ENCODE assay signal across 26 cellular contexts in the genomic region with DNA sequence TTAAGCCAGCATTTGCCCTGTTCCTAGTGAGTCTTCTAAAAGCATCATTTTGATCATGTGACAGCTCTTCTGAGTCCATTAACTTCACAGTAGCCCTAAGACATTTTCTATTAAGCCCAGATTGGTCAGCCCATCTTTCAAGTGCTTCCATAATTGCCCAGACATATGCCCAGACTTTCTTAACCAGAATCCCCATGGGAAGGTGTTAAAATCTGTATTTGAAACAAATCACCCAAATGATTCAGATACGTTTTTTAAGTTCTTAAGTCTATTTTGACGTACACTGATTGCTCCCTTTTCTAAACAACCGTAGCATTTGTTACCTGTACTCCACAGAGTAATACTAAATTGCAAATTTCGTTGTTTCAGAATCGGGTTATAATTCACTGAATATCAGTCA.
"Had no signal": no experiment of that assay in that cellular context is flagged by ENCODE, and none has a peak within 500 bp of the region (broad histone marks: within the 10 kb centered on the region; RNA-seq: fewer than 3 reads in every experiment).

No MANE protein-coding gene starts in this region.

- H3K27ac ChIP-seq: ascending aorta, breast epithelium, cardiac muscle cell, colonic mucosa, esophagus muscularis mucosa, heart left ventricle had no signal

- H3K9me3 Mint-ChIP-seq: activated T-helper 1 cell treated with anti-CD3 and anti-CD28 coated beads, Interleukin-12 subunit alpha, Interleukin-12 subunit beta, Interleukin-2, Interleukin-4 antibody, amounts not matched to agents 30 ng/mL and 10 ng/mL and 1 ng/mL, durations not matched to agents 14 hours and 24 hours and 36 hours; effector memory CD8-positive, alpha-beta T cell had no signal

- H3K9me3 ChIP-seq: ascending aorta, breast epithelium, colonic mucosa, esophagus muscularis mucosa, heart left ventricle had no signal

- ATAC-seq: heart left ventricle, T-helper 17 cell had no signal

- DNase-seq: activated B cell treated with CpG ODN at 0.5 μM for 24 hours; activated CD4-positive, alpha-beta T cell treated with anti-CD3 and anti-CD28 coated beads, Interleukin-2, amount 50 U/mL, for 1 hour; activated CD8-positive, alpha-beta memory T cell treated with anti-CD3 and anti-CD28 coated beads for 24 hours; activated effector memory CD4-positive, alpha-beta T cell treated with anti-CD3 and anti-CD28 coated beads, Interleukin-2, amount 50 U/mL, for 16 hours; activated naive CD8-positive, alpha-beta T cell treated with anti-CD3 and anti-CD28 coated beads, Interleukin-2, amount 10 ng/mL, durations not matched to agents 7 days and 5 days; activated T-cell treated with anti-CD3 and anti-CD28 coated beads, Interleukin-2, amount 50 U/mL, for 1 hour; central memory CD4-positive, alpha-beta T cell; cerebellar nuclear complex; colonic mucosa; effector memory CD8-positive, alpha-beta T cell; erythroblast; foreskin fibroblast; heart left ventricle; SW 1271; T-helper 1 cell; T-helper 17 cell had no signal

- H3K27me3 Mint-ChIP-seq: activated B cell treated with CpG ODN at 0.5 μM for 24 hours had no signal

- H3K4me1 ChIP-seq: ascending aorta, breast epithelium, colonic mucosa, esophagus muscularis mucosa, heart left ventricle had no signal

- H3K36me3 ChIP-seq: ascending aorta, breast epithelium, cardiac muscle cell, colonic mucosa, esophagus muscularis mucosa, heart left ventricle had no signal

- H3K4me3 ChIP-seq: ascending aorta, breast epithelium, cardiac muscle cell, colonic mucosa, esophagus muscularis mucosa, heart left ventricle had no signal

- H3K4me1 Mint-ChIP-seq: activated B cell treated with CpG ODN at 0.5 μM for 24 hours; activated naive CD4-positive, alpha-beta T cell treated with anti-CD3 and anti-CD28 coated beads, Interleukin-2, amount 50 U/mL, for 24 hours; brain; T-helper 17 cell had no signal

- H3K36me3 Mint-ChIP-seq: activated naive CD4-positive, alpha-beta T cell treated with anti-CD3 and anti-CD28 coated beads, Interleukin-2, amount 50 U/mL, for 24 hours; brain had no signal

- H3K4me3 Mint-ChIP-seq: activated B cell treated with CpG ODN at 0.5 μM for 24 hours; activated CD8-positive, alpha-beta T cell treated with anti-CD3 and anti-CD28 coated beads for 36 hours; activated naive CD4-positive, alpha-beta T cell treated with anti-CD3 and anti-CD28 coated beads for 36 hours; activated naive CD4-positive, alpha-beta T cell treated with anti-CD3 and anti-CD28 coated beads, Interleukin-2, amount 50 U/mL, for 24 hours; activated naive CD8-positive, alpha-beta T cell treated with anti-CD3 and anti-CD28 coated beads, Interleukin-2, amount 10 ng/mL, durations not matched to agents 7 days and 5 days; activated T-helper 1 cell treated with anti-CD3 and anti-CD28 coated beads, Interleukin-12 subunit alpha, Interleukin-12 subunit beta, Interleukin-2, Interleukin-4 antibody, amounts not matched to agents 30 ng/mL and 10 ng/mL and 1 ng/mL, durations not matched to agents 14 hours and 24 hours and 36 hours; brain; effector memory CD8-positive, alpha-beta T cell; T-helper 17 cell had no signal

- H3K27ac Mint-ChIP-seq: activated B cell treated with CpG ODN at 0.5 μM for 24 hours; activated CD8-positive, alpha-beta T cell treated with anti-CD3 and anti-CD28 coated beads for 36 hours; activated naive CD4-positive, alpha-beta T cell treated with anti-CD3 and anti-CD28 coated beads for 36 hours; activated naive CD4-positive, alpha-beta T cell treated with anti-CD3 and anti-CD28 coated beads, Interleukin-2, amount 50 U/mL, for 24 hours; activated naive CD8-positive, alpha-beta T cell treated with anti-CD3 and anti-CD28 coated beads, Interleukin-2, amount 10 ng/mL, durations not matched to agents 7 days and 5 days; activated T-helper 1 cell treated with anti-CD3 and anti-CD28 coated beads, Interleukin-12 subunit alpha, Interleukin-12 subunit beta, Interleukin-2, Interleukin-4 antibody, amounts not matched to agents 30 ng/mL and 10 ng/mL and 1 ng/mL, durations not matched to agents 14 hours and 24 hours and 36 hours; activated T-helper 2 cell treated with anti-CD3 and anti-CD28 coated beads, Interferon-gamma antibody, Interleukin-2, Interleukin-4, amounts not matched to agents 10 μg/mL and 5 μg/mL and 100 μg/mL, durations not matched to agents 14 hours and 24 hours and 36 hours; brain; effector memory CD8-positive, alpha-beta T cell; T-helper 17 cell had no signal
